ENCODE assay signal across 8 cellular contexts in genomic region chr1:156747737-156748669, GRCh38. TPM values are rescaled to one million over a fixed set of nuclear protein-coding genes. Genes with fewer than 3 reads are reported as not detected.
DNase-seq lines count a peak whose midpoint lies in the region; ATAC-seq, FAIRE-seq and TF ChIP-seq lines count a peak whose summit lies in the region.

No MANE protein-coding gene starts in this region.

- ATAC-seq in HG02973 (IDR thresholded peaks at IDR 0.05; ENCODE audit: unreplicated experiment) (no peak), HG03025 (IDR thresholded peaks at IDR 0.05; ENCODE audit: low FRiP score, unreplicated experiment) (no peak)

- no peak for DNase-seq in activated CD4-positive, alpha-beta T cell treated with anti-CD3 and anti-CD28 coated beads, Interleukin-2, amount 10 ng/mL, durations not matched to agents 24 days and 14 days
- no peak for DNase-seq in activated CD4-positive, alpha-beta T cell treated with anti-CD3 and anti-CD28 coated beads, Interleukin-2, amount 50 U/mL, for 48 hours
- DNase-seq in kidney (no peak), testis (no peak), urothelium cell line (ENCODE audit: low spot score) (no peak)

- H3K36me3 ChIP-seq in kidney (ENCODE audit: control insufficient read depth in 1 of 2, insufficient read depth in 2 of 2, low read length in 2 of 2) (peaks cover 4 to 12% of the 10 kb centered on the region in 2 donors), testis (ENCODE audit: low read depth, missing control alignments) (no peaks in the 10 kb centered on the region)

- peaks cover 60% of the 10 kb centered on the region for H3K36me3 Mint-ChIP-seq in activated CD4-positive, alpha-beta T cell treated with anti-CD3 and anti-CD28 coated beads, Interleukin-2, amount 10 ng/mL, durations not matched to agents 24 days and 14 days (ENCODE audit: low read depth)
- H3K36me3 Mint-ChIP-seq in activated naive CD8-positive, alpha-beta T cell = peaks cover 4% of the 10 kb centered on the region

- TF ChIP-seq POLR2A in testis (IDR thresholded peaks at IDR 0.05) = no peak

- H3K9me3 ChIP-seq in kidney (ENCODE audit: control insufficient read depth in 1 of 2, low read length in 2 of 2) (no peaks in the 10 kb centered on the region), testis (no peaks in the 10 kb centered on the region)

- H3K4me3 Mint-ChIP-seq in activated CD4-positive, alpha-beta T cell treated with anti-CD3 and anti-CD28 coated beads, Interleukin-2, amount 10 ng/mL, durations not matched to agents 24 days and 14 days = peak overlapping the region; percentile 97
- peak overlapping the region; percentile 99 for H3K4me3 Mint-ChIP-seq in activated naive CD8-positive, alpha-beta T cell

- FAIRE-seq in kidney (lab: Jason Lieb, UNC) (no peak), urothelium cell line (lab: Jason Lieb, UNC) (no peak)

- H3K4me1 ChIP-seq in kidney (ENCODE audit: control insufficient read depth in 1 of 2, insufficient read depth in 1 of 2, low read depth in 1 of 2, low read length in 2 of 2) (peaks cover 39 to 43% of the 10 kb centered on the region in 2 donors), testis (peaks cover 54% of the 10 kb centered on the region)

- TF ChIP-seq CTCF in kidney (IDR thresholded peaks at IDR 0.05; ENCODE audit: borderline replicate concordance, extremely low read depth, insufficient read depth) = no peak
- TF ChIP-seq CTCF in testis (IDR thresholded peaks at IDR 0.05) = no peak

- H3K9ac ChIP-seq in kidney (ENCODE audit: low read length in 2 of 2) = peak overlapping the region; percentile 56 to 99

- intact Hi-C loops in activated CD4-positive, alpha-beta T cell treated with anti-CD3 and anti-CD28 coated beads, Interleukin-2, amount 10 ng/mL, durations not matched to agents 24 days and 14 days (cut with micrococcal nuclease) = no loop called here
- intact Hi-C loops in kidney (cut with DNase I) = no loop called here
- intact Hi-C loops in testis (cut with DNase I; ENCODE audit: low total_unique reads) = no loop called here

- peak overlapping the region; percentile 91 to 97 for H3K4me3 ChIP-seq in kidney (ENCODE audit: low read length in 2 of 2)
- peak overlapping the region in 1 of 2 donors; percentile 99 for H3K4me3 ChIP-seq in testis

- H3K4me1 Mint-ChIP-seq in activated CD4-positive, alpha-beta T cell treated with anti-CD3 and anti-CD28 coated beads, Interleukin-2, amount 10 ng/mL, durations not matched to agents 24 days and 14 days = peaks cover 41% of the 10 kb centered on the region
- H3K4me1 Mint-ChIP-seq in activated naive CD8-positive, alpha-beta T cell (ENCODE audit: low read depth) = peaks cover 56% of the 10 kb centered on the region

- H3K27me3 Mint-ChIP-seq in activated CD4-positive, alpha-beta T cell treated with anti-CD3 and anti-CD28 coated beads, Interleukin-2, amount 10 ng/mL, durations not matched to agents 24 days and 14 days = no peaks in the 10 kb centered on the region
- no peaks in the 10 kb centered on the region for H3K27me3 Mint-ChIP-seq in activated naive CD8-positive, alpha-beta T cell

- 18 to 19% methylated on average over 8 of the region's 8 CpGs for WGBS in testis, 2 donors

- H3K9me3 Mint-ChIP-seq in activated CD4-positive, alpha-beta T cell treated with anti-CD3 and anti-CD28 coated beads, Interleukin-2, amount 10 ng/mL, durations not matched to agents 24 days and 14 days = no peaks in the 10 kb centered on the region
- no peaks in the 10 kb centered on the region for H3K9me3 Mint-ChIP-seq in activated naive CD8-positive, alpha-beta T cell (ENCODE audit: low read depth)

- peak overlapping the region; percentile 96 for H3K27ac Mint-ChIP-seq in activated CD4-positive, alpha-beta T cell treated with anti-CD3 and anti-CD28 coated beads, Interleukin-2, amount 10 ng/mL, durations not matched to agents 24 days and 14 days
- peak overlapping the region; percentile 95 for H3K27ac Mint-ChIP-seq in activated naive CD8-positive, alpha-beta T cell

- H3K27ac ChIP-seq in kidney (ENCODE audit: low read depth in 2 of 2, low read length in 2 of 2) (peak overlapping the region; percentile 92 to 93), testis (peak overlapping the region; percentile 97)

- H3K27me3 ChIP-seq in testis = no peaks in the 10 kb centered on the region

RNA-seq across cellular contexts. Expression of gene HDGF, which starts 3.5 kb away (rescaled TPM):
- total RNA-seq in activated CD4-positive, alpha-beta T cell treated with anti-CD3 and anti-CD28 coated beads, Interleukin-2, amount 10 ng/mL, durations not matched to agents 24 days and 14 days = 360 and 367 TPM in 2 replicates
- total RNA-seq in kidney (198 TPM), testis (10 to 100 TPM; 78.2 to 97.7 TPM)
- polyA plus RNA-seq in kidney (ENCODE audit: insufficient read depth, low read depth, low replicate concordance) (206 TPM), testis (ENCODE audit: insufficient read depth, low read depth, low replicate concordance) (133 TPM)

RNA-seq across cellular contexts. Expression of gene MRPL24, which starts 7.1 kb away (rescaled TPM):
- 134 and 135 TPM in 2 replicates for total RNA-seq in activated CD4-positive, alpha-beta T cell treated with anti-CD3 and anti-CD28 coated beads, Interleukin-2, amount 10 ng/mL, durations not matched to agents 24 days and 14 days
- 71.9 TPM for total RNA-seq in kidney
- polyA plus RNA-seq in kidney (ENCODE audit: insufficient read depth, low read depth, low replicate concordance) = 174 TPM
- total RNA-seq in testis = 10 to 100 TPM; 36.6 to 51.7 TPM
- polyA plus RNA-seq in testis (ENCODE audit: insufficient read depth, low read depth, low replicate concordance) = 101 TPM

RNA-seq across cellular contexts. Expression of gene PRCC, which starts 19.3 kb away (rescaled TPM):
- total RNA-seq in activated CD4-positive, alpha-beta T cell treated with anti-CD3 and anti-CD28 coated beads, Interleukin-2, amount 10 ng/mL, durations not matched to agents 24 days and 14 days = 106 and 120 TPM in 2 replicates
- total RNA-seq in kidney (52.8 TPM), testis (10 to 100 TPM; 53.3 to 62.0 TPM)
- polyA plus RNA-seq in kidney (ENCODE audit: insufficient read depth, low read depth, low replicate concordance) (50.5 TPM), testis (ENCODE audit: insufficient read depth, low read depth, low replicate concordance) (68.3 TPM)

RNA-seq across cellular contexts. Expression of gene ISG20L2, which starts 19.4 kb away (rescaled TPM):
- 75.4 and 83.1 TPM in 2 replicates for total RNA-seq in activated CD4-positive, alpha-beta T cell treated with anti-CD3 and anti-CD28 coated beads, Interleukin-2, amount 10 ng/mL, durations not matched to agents 24 days and 14 days
- total RNA-seq in kidney (23.3 TPM), testis (100 to 1,000 TPM in 1 of 2 donors, 10 to 100 TPM in 1; 60.9 to 150 TPM)
- polyA plus RNA-seq in kidney (ENCODE audit: insufficient read depth, low read depth, low replicate concordance) (13.3 TPM), testis (ENCODE audit: insufficient read depth, low read depth, low replicate concordance) (223 TPM)

RNA-seq across cellular contexts. Expression of gene METTL25B, which starts 19.7 kb away (rescaled TPM):
- total RNA-seq in activated CD4-positive, alpha-beta T cell treated with anti-CD3 and anti-CD28 coated beads, Interleukin-2, amount 10 ng/mL, durations not matched to agents 24 days and 14 days = 35.9 and 40.5 TPM in 2 replicates
- total RNA-seq in kidney = 35.2 TPM
- 29.4 TPM for polyA plus RNA-seq in kidney (ENCODE audit: insufficient read depth, low read depth, low replicate concordance)
- 10 to 100 TPM; 34.1 to 69.0 TPM for total RNA-seq in testis
- polyA plus RNA-seq in testis (ENCODE audit: insufficient read depth, low read depth, low replicate concordance) = 50.5 TPM
